Comparison of ENCODE assay signal across 15 cellular contexts in the genomic region with DNA sequence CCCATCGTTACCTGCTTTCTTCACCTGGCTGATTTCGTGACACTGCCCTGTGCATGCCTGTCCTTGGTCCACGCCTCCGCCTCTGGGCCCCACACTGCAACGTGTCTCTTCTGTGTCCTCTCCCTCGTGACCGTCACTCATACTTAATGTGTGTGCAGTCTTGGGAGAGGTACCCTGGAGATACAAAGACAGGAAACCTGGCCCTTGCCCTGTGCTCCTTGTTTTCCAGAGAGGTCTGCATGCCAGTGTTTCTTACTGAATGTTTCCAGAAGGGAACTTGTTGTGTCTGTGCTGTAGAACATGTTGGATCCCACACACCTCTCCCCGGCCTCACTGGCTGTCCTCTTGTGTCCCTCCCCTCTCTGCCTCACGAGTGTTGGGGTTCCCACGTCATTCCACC.
"Had no signal": no experiment of that assay in that cellular context is flagged by ENCODE, and none has a peak within 500 bp of the region (broad histone marks: within the 10 kb centered on the region; RNA-seq: fewer than 3 reads in every experiment).

No MANE protein-coding gene starts in this region.

- FAIRE-seq: urothelium cell line had no signal

- DNase-seq: activated B cell treated with CpG ODN at 0.5 μM for 24 hours; activated CD4-positive, alpha-beta T cell treated with anti-CD3 and anti-CD28 coated beads, Interleukin-2, amount 10 ng/mL, durations not matched to agents 24 days and 14 days; activated CD8-positive, alpha-beta memory T cell treated with anti-CD3 and anti-CD28 coated beads for 24 hours; activated naive CD8-positive, alpha-beta T cell treated with anti-CD3 and anti-CD28 coated beads for 36 hours; anterior cingulate cortex; brain microvascular endothelial cell; hypothalamus; lower lobe of right lung; naive B cell; stimulated activated CD4-positive, alpha-beta T cell treated with anti-CD3 and anti-CD28 coated beads, Interleukin-2, amount 100 ng/mL, for 48 hours; T-helper 2 cell; thyroid gland had no signal

- H3K4me3 ChIP-seq: lower lobe of right lung, neural progenitor cell, thyroid gland had no signal

- H3K9me3 ChIP-seq: lower lobe of right lung, thyroid gland had no signal

- H3K4me1 ChIP-seq: neural progenitor cell had no signal

- H3K27me3 ChIP-seq: brain microvascular endothelial cell, neural progenitor cell, thyroid gland had no signal

- H3K27ac ChIP-seq: brain microvascular endothelial cell, lower lobe of right lung, neural progenitor cell, thyroid gland had no signal

- H3K36me3 ChIP-seq: neural progenitor cell, thyroid gland had no signal

- ATAC-seq: stimulated activated memory B cell treated with anti-CD40 and anti-IgM and Interleukin-4, amounts not matched to agents 10 μg/mL and 1 μg/mL and 100 μg/mL, for 72 hours had no signal
